13 cellular contexts compared by ENCODE assay signal in the genomic region with DNA sequence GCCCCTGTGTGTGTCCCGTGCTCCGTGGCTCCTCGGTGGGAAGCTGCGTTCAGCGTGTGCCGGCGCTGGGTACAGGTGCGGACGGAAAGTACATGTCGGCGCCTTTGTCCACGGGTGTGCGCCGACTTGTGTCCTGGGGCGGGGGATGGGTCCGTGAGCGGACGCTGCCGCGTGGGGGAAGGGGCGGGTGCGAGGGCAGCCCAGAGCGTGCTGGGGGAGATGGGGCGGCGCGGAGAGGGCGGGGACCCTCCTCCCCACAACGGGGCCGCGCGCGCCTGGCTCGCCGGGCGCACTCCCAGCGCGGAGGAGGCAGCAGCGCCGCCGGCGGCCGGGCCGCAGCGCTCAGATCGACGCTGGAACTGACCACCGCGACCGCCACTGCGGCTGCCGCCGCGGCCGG. TPM values are rescaled to one million over a fixed set of nuclear protein-coding genes. Genes with fewer than 3 reads are reported as not detected.
A peak's percentile ranks its signal among the peaks of the same experiment; 100 is the strongest.
DNase-seq lines count a peak whose midpoint lies in the region; ATAC-seq and TF ChIP-seq lines count a peak whose summit lies in the region.
"Had no signal": no experiment of that assay in that cellular context is flagged by ENCODE, and none has a peak within 500 bp of the region (broad histone marks: within the 10 kb centered on the region; RNA-seq: fewer than 3 reads in every experiment).

No MANE protein-coding gene starts in this region.

- no peaks in the 10 kb centered on the region for H3K9me3 ChIP-seq in right cardiac atrium (ENCODE audit: control insufficient read depth, low read length)
- H3K9me3 ChIP-seq: MG63 had no signal

- DNase-seq in GM23338 (ENCODE audit: low spot score) (peak; percentile 67), WTC11 (ENCODE audit: low spot score) (peak; percentile 53), right cardiac atrium (peak in 1 of 3 donors; percentile 56), posterior cingulate gyrus (peak in 8 of 10 donors; percentile 29 to 93 (median 56)), posterior vena cava (ENCODE audit: low spot score) (no peak), SHP77 treated with DMSO at 0.1 percent for 48 hours (lab: John Stamatoyannopoulos, UW) (no peak)
- DNase-seq in stimulated activated effector memory CD8-positive, alpha-beta T cell treated with anti-CD3 and anti-CD28 coated beads, Interleukin-12 subunit alpha, Interleukin-12 subunit beta, amount 100 ng/mL, for 72 hours (ENCODE audit: low spot score in 2 of 2) = no peak
- DNase-seq: DMS153, MG63 had no signal

- TF ChIP-seq CTCF in GM23338 (conservative IDR thresholded peaks at IDR 0.05; ENCODE audit: low read depth in 2 of 2) = peak in 1 of 2 experiments; percentile 17; a peak in 1 of 4 replicates
- TF ChIP-seq CTCF in WTC11 (IDR thresholded peaks at IDR 0.05) = no peak

- H3K4me2 ChIP-seq in GM23338 = peak overlapping the region; percentile 82

- H3K27ac Mint-ChIP-seq in GM23338 (no peak overlapping the region), WTC11 (no peak overlapping the region)
- H3K27ac Mint-ChIP-seq in stimulated activated effector memory CD8-positive, alpha-beta T cell treated with anti-CD3 and anti-CD28 coated beads, Interleukin-12 subunit alpha, Interleukin-12 subunit beta, amount 100 ng/mL, for 72 hours = no peak overlapping the region
- H3K27ac Mint-ChIP-seq: activated T-helper 2 cell treated with anti-CD3 and anti-CD28 coated beads, Interferon-gamma antibody, Interleukin-2, Interleukin-4, amounts not matched to agents 10 μg/mL and 5 μg/mL and 100 μg/mL, durations not matched to agents 14 hours and 24 hours and 36 hours; stimulated activated naive CD8-positive, alpha-beta T cell treated with anti-CD3 and anti-CD28 coated beads, Interleukin-15, Interleukin-2, amounts not matched to agents 100 ng/mL and 50 ng/mL, for 24 hours had no signal

- H3K4me1 Mint-ChIP-seq in GM23338 = peaks cover 21% of the 10 kb centered on the region
- peaks cover 18% of the 10 kb centered on the region for H3K4me1 Mint-ChIP-seq in WTC11
- no peaks in the 10 kb centered on the region for H3K4me1 Mint-ChIP-seq in stimulated activated effector memory CD8-positive, alpha-beta T cell treated with anti-CD3 and anti-CD28 coated beads, Interleukin-12 subunit alpha, Interleukin-12 subunit beta, amount 100 ng/mL, for 72 hours

- no peaks in the 10 kb centered on the region for H3F3A ChIP-seq in GM23338 (replicated peaks; ENCODE audit: low read depth)

- H3K27me3 ChIP-seq in GM23338 (ENCODE audit: insufficient read depth) (peaks cover 29% of the 10 kb centered on the region), right cardiac atrium (ENCODE audit: control insufficient read depth, insufficient read depth) (no peaks in the 10 kb centered on the region)
- H3K27me3 ChIP-seq: MG63 had no signal

- POLR2A ChIA-PET in WTC11 (lab: Charles Lee) = no interaction called here

- H3K9me2 ChIP-seq in GM23338 (ENCODE audit: insufficient read depth) = no peaks in the 10 kb centered on the region

- peaks cover 9% of the 10 kb centered on the region for H4K20me1 ChIP-seq in GM23338 (replicated peaks; ENCODE audit: insufficient read depth)

- H3K4me3 ChIP-seq in GM23338 (peak overlapping the region; percentile 61), right cardiac atrium (ENCODE audit: low read length) (peak overlapping the region; percentile 25)
- H3K4me3 ChIP-seq: MG63 had no signal

- CTCF ChIA-PET in WTC11 (lab: Charles Lee) = interaction anchor here (1.3 to 4.1 kb wide), 7 partner anchors 8 to 106 kb away, joined by 3 to 49 read pairs (median 10); a partner anchor contains a TSS

- intact Hi-C loops in right cardiac atrium (cut with DNase I) = no loop called here
- intact Hi-C loops in posterior cingulate gyrus (cut with DNase I) = no loop called here
- intact Hi-C loops in posterior vena cava (cut with DNase I) = no loop called here

- WGBS in right cardiac atrium = 25% methylated on average over 54 of the region's 54 CpGs

- H3K4me3 Mint-ChIP-seq in GM23338 = peak overlapping the region; percentile 68
- peak overlapping the region; percentile 69 for H3K4me3 Mint-ChIP-seq in WTC11
- H3K4me3 Mint-ChIP-seq in stimulated activated effector memory CD8-positive, alpha-beta T cell treated with anti-CD3 and anti-CD28 coated beads, Interleukin-12 subunit alpha, Interleukin-12 subunit beta, amount 100 ng/mL, for 72 hours = no peak overlapping the region
- H3K4me3 Mint-ChIP-seq: stimulated activated naive CD8-positive, alpha-beta T cell treated with anti-CD3 and anti-CD28 coated beads, Interleukin-15, Interleukin-2, amounts not matched to agents 100 ng/mL and 50 ng/mL, for 24 hours had no signal

- H3K36me3 ChIP-seq in GM23338 (ENCODE audit: insufficient read depth) = no peaks in the 10 kb centered on the region
- H3K36me3 ChIP-seq: MG63 had no signal

- H3K4me1 ChIP-seq in GM23338 (ENCODE audit: insufficient read depth) (peaks cover 11% of the 10 kb centered on the region; the same call in 1 of the 2 replicates), right cardiac atrium (ENCODE audit: control insufficient read depth, insufficient read depth, low read length) (no peaks in the 10 kb centered on the region)

- H3K27ac ChIP-seq in GM23338 (ENCODE audit: low read depth) = no peak overlapping the region
- H3K27ac ChIP-seq in right cardiac atrium (ENCODE audit: low read length) = no peak overlapping the region

- 0 out of 2 replicates have a peak overlapping the region, but pooled peaks have one; percentile 10 for H2AFZ ChIP-seq in GM23338

- peak; percentile 77 for ATAC-seq in GM23338
- peak; percentile 63 for ATAC-seq in WTC11
- peak; percentile 18 to 30 for ATAC-seq in right cardiac atrium
- no peak for ATAC-seq in stimulated activated effector memory CD8-positive, alpha-beta T cell treated with anti-CD3 and anti-CD28 coated beads, Interleukin-12 subunit alpha, Interleukin-12 subunit beta, amount 100 ng/mL, for 72 hours
- ATAC-seq in HG03439 (IDR thresholded peaks at IDR 0.05; ENCODE audit: unreplicated experiment) = no peak

- H3K27me3 Mint-ChIP-seq in GM23338 (ENCODE audit: insufficient read depth, low read depth, poor library complexity) (peaks cover 36% of the 10 kb centered on the region), WTC11 (ENCODE audit: low read depth) (peaks cover 33% of the 10 kb centered on the region)
- H3K27me3 Mint-ChIP-seq: stimulated activated naive CD8-positive, alpha-beta T cell treated with anti-CD3 and anti-CD28 coated beads, Interleukin-15, Interleukin-2, amounts not matched to agents 100 ng/mL and 50 ng/mL, for 24 hours had no signal

- H3K79me2 ChIP-seq in GM23338 (replicated peaks; ENCODE audit: insufficient read depth) = no peaks in the 10 kb centered on the region

- no peaks in the 10 kb centered on the region for H3K9me3 Mint-ChIP-seq in GM23338
- no peaks in the 10 kb centered on the region for H3K9me3 Mint-ChIP-seq in WTC11
- no peaks in the 10 kb centered on the region for H3K9me3 Mint-ChIP-seq in stimulated activated effector memory CD8-positive, alpha-beta T cell treated with anti-CD3 and anti-CD28 coated beads, Interleukin-12 subunit alpha, Interleukin-12 subunit beta, amount 100 ng/mL, for 72 hours
- H3K9me3 Mint-ChIP-seq: activated T-helper 2 cell treated with anti-CD3 and anti-CD28 coated beads, Interferon-gamma antibody, Interleukin-2, Interleukin-4, amounts not matched to agents 10 μg/mL and 5 μg/mL and 100 μg/mL, durations not matched to agents 14 hours and 24 hours and 36 hours; stimulated activated naive CD8-positive, alpha-beta T cell treated with anti-CD3 and anti-CD28 coated beads, Interleukin-15, Interleukin-2, amounts not matched to agents 100 ng/mL and 50 ng/mL, for 24 hours had no signal

- no peaks in the 10 kb centered on the region; the same call in 2 of the 3 replicates for H3K36me3 Mint-ChIP-seq in GM23338 (ENCODE audit: low read depth)
- H3K36me3 Mint-ChIP-seq in WTC11 = no peaks in the 10 kb centered on the region
- no peaks in the 10 kb centered on the region for H3K36me3 Mint-ChIP-seq in stimulated activated effector memory CD8-positive, alpha-beta T cell treated with anti-CD3 and anti-CD28 coated beads, Interleukin-12 subunit alpha, Interleukin-12 subunit beta, amount 100 ng/mL, for 72 hours

TF ChIP-seq in WTC11, 78 proteins besides CTCF, POLR2A, EP300 and RAD21 (continues in another document):
- TF ChIP-seq CREM (CRISPR knock-in tag; IDR thresholded peaks at IDR 0.05) (no peak), TEAD4 (CRISPR knock-in tag; IDR thresholded peaks at IDR 0.05) (no peak), ATF1 (CRISPR knock-in tag; IDR thresholded peaks at IDR 0.05) (no peak), NFE2L1 (CRISPR knock-in tag; IDR thresholded peaks at IDR 0.05) (no peak), CREB1 (CRISPR knock-in tag; IDR thresholded peaks at IDR 0.05) (no peak)
- TF ChIP-seq, protein P1, sequence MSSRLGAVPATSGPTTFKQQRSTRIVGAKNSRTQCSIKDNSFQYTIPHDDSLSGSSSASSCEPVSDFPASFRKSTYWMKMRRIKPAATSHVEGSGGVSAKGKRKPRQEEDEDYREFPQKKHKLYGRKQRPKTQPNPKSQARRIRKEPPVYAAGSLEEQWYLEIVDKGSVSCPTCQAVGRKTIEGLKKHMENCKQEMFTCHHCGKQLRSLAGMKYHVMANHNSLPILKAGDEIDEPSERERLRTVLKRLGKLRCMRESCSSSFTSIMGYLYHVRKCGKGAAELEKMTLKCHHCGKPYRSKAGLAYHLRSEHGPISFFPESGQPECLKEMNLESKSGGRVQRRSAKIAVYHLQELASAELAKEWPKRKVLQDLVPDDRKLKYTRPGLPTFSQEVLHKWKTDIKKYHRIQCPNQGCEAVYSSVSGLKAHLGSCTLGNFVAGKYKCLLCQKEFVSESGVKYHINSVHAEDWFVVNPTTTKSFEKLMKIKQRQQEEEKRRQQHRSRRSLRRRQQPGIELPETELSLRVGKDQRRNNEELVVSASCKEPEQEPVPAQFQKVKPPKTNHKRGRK (CRISPR knock-in tag; IDR thresholded peaks at IDR 0.05; ENCODE audit: borderline replicate concordance) = no peak
- TF ChIP-seq, protein P2, sequence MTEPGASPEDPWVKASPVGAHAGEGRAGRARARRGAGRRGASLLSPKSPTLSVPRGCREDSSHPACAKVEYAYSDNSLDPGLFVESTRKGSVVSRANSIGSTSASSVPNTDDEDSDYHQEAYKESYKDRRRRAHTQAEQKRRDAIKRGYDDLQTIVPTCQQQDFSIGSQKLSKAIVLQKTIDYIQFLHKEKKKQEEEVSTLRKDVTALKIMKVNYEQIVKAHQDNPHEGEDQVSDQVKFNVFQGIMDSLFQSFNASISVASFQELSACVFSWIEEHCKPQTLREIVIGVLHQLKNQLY (CRISPR knock-in tag; IDR thresholded peaks at IDR 0.05) = no peak

RNA-seq across cellular contexts. Expression of a gene that starts 33.6 kb away (rescaled TPM):
- 6.2 and 6.3 TPM in 2 replicates for total RNA-seq in GM23338 (2014; rRNA removed; shearing (Covaris generic))
- 2.0 and 2.1 TPM in 2 replicates for polyA plus RNA-seq in GM23338 (2016; fragmentation: Nextera tagmentation; extraction: Ambion mirVana)
- total RNA-seq in WTC11 (2021) = 5.7 to 6.7 TPM (median 5.9 TPM) in 3 replicates
- 10 to 100 TPM in 1 of 4 donors, 1 to 10 TPM in 3; 3.9 to 11.2 (median 7.0) TPM for total RNA-seq in right cardiac atrium
- polyA plus RNA-seq in right cardiac atrium = 4.1 TPM
- total RNA-seq in posterior vena cava = 10 to 100 TPM in 1 of 2 donors, 1 to 10 TPM in 1; 6.3 to 10.8 TPM

RNA-seq across cellular contexts. Expression of a gene that starts 34.6 kb away (rescaled TPM):
- total RNA-seq in GM23338 (2014; rRNA removed; shearing (Covaris generic)) = 11.0 and 15.0 TPM in 2 replicates
- polyA plus RNA-seq in GM23338 (2016; fragmentation: Nextera tagmentation; extraction: Ambion mirVana) = 2.7 and 2.9 TPM in 2 replicates
- total RNA-seq in WTC11 (2021) = 16.5 to 18.2 TPM (median 16.9 TPM) in 3 replicates
- total RNA-seq in right cardiac atrium = 10 to 100 TPM; 47.6 to 53.8 (median 49.3) TPM
- 34.0 TPM for polyA plus RNA-seq in right cardiac atrium
- 10 to 100 TPM; 88.6 to 99.1 TPM for total RNA-seq in posterior vena cava
- total RNA-seq: T-helper 1 cell treated with Interleukin-12 subunit alpha and Interleukin-12 subunit beta and Interleukin-4 antibody, amounts not matched to agents 30 ng/mL and 1 ng/mL, for 36 hours had no signal

Comparison
In these comparisons a context has a peak if more than half of its experiments do, and no peak if none do; other contexts are left out.
1. ATAC-seq: peak in GM23338 (single experiment), WTC11 (single experiment) and right cardiac atrium (2 of 2); none in stimulated activated effector memory CD8-positive, alpha-beta T cell treated with anti-CD3 and anti-CD28 coated beads, Interleukin-12 subunit alpha, Interleukin-12 subunit beta, amount 100 ng/mL, for 72 hours (single experiment) and HG03439 (single experiment).
2. DNase-seq: peak in GM23338 (single experiment), WTC11 (single experiment) and posterior cingulate gyrus (8 of 10); none in stimulated activated effector memory CD8-positive, alpha-beta T cell treated with anti-CD3 and anti-CD28 coated beads, Interleukin-12 subunit alpha, Interleukin-12 subunit beta, amount 100 ng/mL, for 72 hours (0 of 2), posterior vena cava (single experiment) and SHP77 treated with DMSO at 0.1 percent for 48 hours (single experiment).